Comparison of ENCODE assay signal across 1 cellular context in the genomic region with DNA sequence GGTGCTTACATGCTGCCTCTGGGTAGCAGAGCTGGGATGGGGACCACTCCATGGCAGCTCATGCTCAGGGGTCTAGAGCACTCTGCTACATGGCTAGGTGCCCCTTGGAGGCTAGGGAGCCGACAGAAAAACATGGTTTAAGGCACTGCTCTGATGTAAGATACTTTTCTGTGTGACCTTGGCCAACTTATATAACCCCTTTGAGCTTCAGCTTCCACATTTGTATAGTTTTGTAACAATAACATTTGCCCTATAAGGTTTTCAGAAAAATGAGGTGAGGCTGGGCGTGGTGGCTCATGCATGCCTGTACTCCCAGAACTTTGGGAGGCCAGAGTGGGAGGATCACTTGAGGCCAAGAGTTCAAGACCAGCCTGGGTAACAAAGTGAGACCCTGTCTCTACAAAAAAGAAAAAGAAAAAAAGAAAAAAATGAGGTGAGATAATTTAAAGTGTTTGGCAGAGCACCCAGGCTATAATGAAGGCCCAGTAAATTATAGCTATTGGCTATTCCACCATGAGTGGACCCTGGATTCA.
A peak's percentile ranks its signal among the peaks of the same experiment; 100 is the strongest.
TF ChIP-seq lines count a peak whose summit lies in the region.

No MANE protein-coding gene starts in this region.

TF ChIP-seq in HepG2, 621 proteins besides CTCF, POLR2A, EP300 and RAD21 (continued from another document):
- TF ChIP-seq, protein P1, sequence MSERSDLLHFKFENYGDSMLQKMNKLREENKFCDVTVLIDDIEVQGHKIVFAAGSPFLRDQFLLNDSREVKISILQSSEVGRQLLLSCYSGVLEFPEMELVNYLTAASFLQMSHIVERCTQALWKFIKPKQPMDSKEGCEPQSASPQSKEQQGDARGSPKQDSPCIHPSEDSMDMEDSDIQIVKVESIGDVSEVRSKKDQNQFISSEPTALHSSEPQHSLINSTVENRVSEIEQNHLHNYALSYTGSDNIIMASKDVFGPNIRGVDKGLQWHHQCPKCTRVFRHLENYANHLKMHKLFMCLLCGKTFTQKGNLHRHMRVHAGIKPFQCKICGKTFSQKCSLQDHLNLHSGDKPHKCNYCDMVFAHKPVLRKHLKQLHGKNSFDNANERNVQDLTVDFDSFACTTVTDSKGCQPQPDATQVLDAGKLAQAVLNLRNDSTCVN (CRISPR knock-in tag; IDR thresholded peaks at IDR 0.05; ENCODE audit: borderline replicate concordance), result 0 out of 2 replicates have a peak, but pooled peaks have one; percentile 16
- TF ChIP-seq ZMYM2 (CRISPR knock-in tag; IDR thresholded peaks at IDR 0.05) (0 out of 2 replicates have a peak, but pooled peaks have one; percentile 64), SOX6 (IDR thresholded peaks at IDR 0.05) (no peak), SOX6 (CRISPR knock-in tag; IDR thresholded peaks at IDR 0.05) (peak; percentile 33; the same call in 1 of the 2 replicates), HMG20A (CRISPR knock-in tag; IDR thresholded peaks at IDR 0.05; ENCODE audit: borderline replicate concordance) (peak; percentile 59; the same call in 1 of the 2 replicates)
- TF ChIP-seq, protein P2, sequence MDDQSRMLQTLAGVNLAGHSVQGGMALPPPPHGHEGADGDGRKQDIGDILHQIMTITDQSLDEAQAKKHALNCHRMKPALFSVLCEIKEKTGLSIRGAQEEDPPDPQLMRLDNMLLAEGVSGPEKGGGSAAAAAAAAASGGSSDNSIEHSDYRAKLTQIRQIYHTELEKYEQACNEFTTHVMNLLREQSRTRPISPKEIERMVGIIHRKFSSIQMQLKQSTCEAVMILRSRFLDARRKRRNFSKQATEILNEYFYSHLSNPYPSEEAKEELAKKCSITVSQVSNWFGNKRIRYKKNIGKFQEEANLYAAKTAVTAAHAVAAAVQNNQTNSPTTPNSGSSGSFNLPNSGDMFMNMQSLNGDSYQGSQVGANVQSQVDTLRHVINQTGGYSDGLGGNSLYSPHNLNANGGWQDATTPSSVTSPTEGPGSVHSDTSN (CRISPR knock-in tag; IDR thresholded peaks at IDR 0.05; ENCODE audit: borderline replicate concordance), result no peak
- TF ChIP-seq, protein P3, sequence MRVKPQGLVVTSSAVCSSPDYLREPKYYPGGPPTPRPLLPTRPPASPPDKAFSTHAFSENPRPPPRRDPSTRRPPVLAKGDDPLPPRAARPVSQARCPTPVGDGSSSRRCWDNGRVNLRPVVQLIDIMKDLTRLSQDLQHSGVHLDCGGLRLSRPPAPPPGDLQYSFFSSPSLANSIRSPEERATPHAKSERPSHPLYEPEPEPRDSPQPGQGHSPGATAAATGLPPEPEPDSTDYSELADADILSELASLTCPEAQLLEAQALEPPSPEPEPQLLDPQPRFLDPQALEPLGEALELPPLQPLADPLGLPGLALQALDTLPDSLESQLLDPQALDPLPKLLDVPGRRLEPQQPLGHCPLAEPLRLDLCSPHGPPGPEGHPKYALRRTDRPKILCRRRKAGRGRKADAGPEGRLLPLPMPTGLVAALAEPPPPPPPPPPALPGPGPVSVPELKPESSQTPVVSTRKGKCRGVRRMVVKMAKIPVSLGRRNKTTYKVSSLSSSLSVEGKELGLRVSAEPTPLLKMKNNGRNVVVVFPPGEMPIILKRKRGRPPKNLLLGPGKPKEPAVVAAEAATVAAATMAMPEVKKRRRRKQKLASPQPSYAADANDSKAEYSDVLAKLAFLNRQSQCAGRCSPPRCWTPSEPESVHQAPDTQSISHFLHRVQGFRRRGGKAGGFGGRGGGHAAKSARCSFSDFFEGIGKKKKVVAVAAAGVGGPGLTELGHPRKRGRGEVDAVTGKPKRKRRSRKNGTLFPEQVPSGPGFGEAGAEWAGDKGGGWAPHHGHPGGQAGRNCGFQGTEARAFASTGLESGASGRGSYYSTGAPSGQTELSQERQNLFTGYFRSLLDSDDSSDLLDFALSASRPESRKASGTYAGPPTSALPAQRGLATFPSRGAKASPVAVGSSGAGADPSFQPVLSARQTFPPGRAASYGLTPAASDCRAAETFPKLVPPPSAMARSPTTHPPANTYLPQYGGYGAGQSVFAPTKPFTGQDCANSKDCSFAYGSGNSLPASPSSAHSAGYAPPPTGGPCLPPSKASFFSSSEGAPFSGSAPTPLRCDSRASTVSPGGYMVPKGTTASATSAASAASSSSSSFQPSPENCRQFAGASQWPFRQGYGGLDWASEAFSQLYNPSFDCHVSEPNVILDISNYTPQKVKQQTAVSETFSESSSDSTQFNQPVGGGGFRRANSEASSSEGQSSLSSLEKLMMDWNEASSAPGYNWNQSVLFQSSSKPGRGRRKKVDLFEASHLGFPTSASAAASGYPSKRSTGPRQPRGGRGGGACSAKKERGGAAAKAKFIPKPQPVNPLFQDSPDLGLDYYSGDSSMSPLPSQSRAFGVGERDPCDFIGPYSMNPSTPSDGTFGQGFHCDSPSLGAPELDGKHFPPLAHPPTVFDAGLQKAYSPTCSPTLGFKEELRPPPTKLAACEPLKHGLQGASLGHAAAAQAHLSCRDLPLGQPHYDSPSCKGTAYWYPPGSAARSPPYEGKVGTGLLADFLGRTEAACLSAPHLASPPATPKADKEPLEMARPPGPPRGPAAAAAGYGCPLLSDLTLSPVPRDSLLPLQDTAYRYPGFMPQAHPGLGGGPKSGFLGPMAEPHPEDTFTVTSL (CRISPR knock-in tag; IDR thresholded peaks at IDR 0.05; ENCODE audit: borderline replicate concordance), result 0 out of 2 replicates have a peak, but pooled peaks have one; percentile 47
TF ChIP-seq in HepG2: peak in this region for 21.
